In the genomic region with DNA sequence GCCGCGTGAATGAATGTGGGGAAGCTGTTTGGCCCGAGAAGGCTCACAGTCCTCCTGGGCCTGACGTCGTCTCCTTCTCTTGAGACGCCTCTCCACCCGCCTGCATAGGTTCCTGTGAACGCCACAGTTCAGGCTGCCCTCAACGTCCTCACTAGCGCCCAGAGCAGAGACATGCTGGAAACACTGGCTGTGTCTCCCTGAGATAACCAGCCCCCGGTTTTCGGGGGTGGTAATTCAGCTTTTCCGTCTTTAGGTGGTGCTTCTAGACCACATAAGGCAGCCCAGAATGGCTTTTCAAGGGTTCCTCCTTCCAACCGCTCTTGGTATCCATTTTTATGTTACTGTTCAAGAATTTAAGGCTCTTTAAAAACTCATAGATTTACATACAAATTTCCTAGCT, we compare ENCODE assay signal across 8 cellular contexts.
DNase-seq lines count a peak whose midpoint lies in the region; ATAC-seq, FAIRE-seq and TF ChIP-seq lines count a peak whose summit lies in the region.

No MANE protein-coding gene starts in this region.

- no peaks in the 10 kb centered on the region for H3K9me3 ChIP-seq in HUES48 (ENCODE audit: control insufficient read depth, insufficient read depth, low read length)
- H3K9me3 ChIP-seq in heart left ventricle: no peaks in the 10 kb centered on the region
- H3K9me3 ChIP-seq in suprapubic skin: no peaks in the 10 kb centered on the region

- no peak for TF ChIP-seq POLR2A in heart left ventricle (IDR thresholded peaks at IDR 0.05)
- no peak for TF ChIP-seq POLR2A in suprapubic skin (IDR thresholded peaks at IDR 0.05)

- no peak overlapping the region for H3K9ac ChIP-seq in HUES48 (ENCODE audit: low read depth, low read length)

- no peak for TF ChIP-seq EP300 in suprapubic skin (IDR thresholded peaks at IDR 0.05)

- TF ChIP-seq CTCF in heart left ventricle (IDR thresholded peaks at IDR 0.05) (peak; percentile 13 to 70 (median 58)), retinal pigment epithelial cell (conservative IDR thresholded peaks at IDR 0.05; ENCODE audit: low read depth, low read length) (peak; percentile 55), suprapubic skin (IDR thresholded peaks at IDR 0.05) (peak in 1 of 2 donors; percentile 12)

- H3K4me1 ChIP-seq in HUES48 (ENCODE audit: control insufficient read depth, insufficient read depth, low read length) (peaks cover 3% of the 10 kb centered on the region; the same call in 1 of the 2 replicates), heart left ventricle (peaks cover 0 to 6% (median 0%) of the 10 kb centered on the region in 12 donors), suprapubic skin (peaks cover 6% of the 10 kb centered on the region)

- H3K27ac ChIP-seq in HUES48 (ENCODE audit: low read depth, low read length) (no peak overlapping the region), heart left ventricle (no peak overlapping the region), suprapubic skin (no peak overlapping the region)

- ATAC-seq in heart left ventricle: peak; percentile 47 to 95 (median 86)

- H3K36me3 ChIP-seq in HUES48 (ENCODE audit: control insufficient read depth, insufficient read depth, low read length): no peaks in the 10 kb centered on the region
- no peaks in the 10 kb centered on the region for H3K36me3 ChIP-seq in heart left ventricle
- no peaks in the 10 kb centered on the region for H3K36me3 ChIP-seq in suprapubic skin

- FAIRE-seq in RCC 7860 (lab: Jason Lieb, UNC): no peak

- DNase-seq in AG08395 (ENCODE audit: low spot score): peak; percentile 70
- peak; percentile 50 for DNase-seq in SW480 (ENCODE audit: low spot score)
- DNase-seq in heart left ventricle: no peak
- no peak for DNase-seq in retinal pigment epithelial cell (ENCODE audit: low read depth)
- no peak for DNase-seq in suprapubic skin (ENCODE audit: low spot score in 2 of 2)
- no peak for DNase-seq in HPDE6-E6E7 (ENCODE audit: extremely low spot score)
- DNase-seq in RCC 7860 (ENCODE audit: low spot score): no peak

- no peaks in the 10 kb centered on the region for H3K27me3 ChIP-seq in HUES48 (ENCODE audit: control insufficient read depth, insufficient read depth, low read length)
- peaks cover 8 to 58% (median 22%) of the 10 kb centered on the region in 9 donors for H3K27me3 ChIP-seq in heart left ventricle
- peaks cover 43% of the 10 kb centered on the region for H3K27me3 ChIP-seq in suprapubic skin

- intact Hi-C loops in heart left ventricle (cut with DNase I): loop anchor here in 4 of 10 donors (5.0 to 10.0 kb wide), 3 partner anchors 440 to 1450 kb away; no protein-coding TSS in a partner anchor

- 4 to 8% (median 5%) methylated on average over 14 of the region's 14 CpGs for WGBS in heart left ventricle, 4 donors
- 7% methylated on average over 14 of the region's 14 CpGs for WGBS in suprapubic skin

- peak overlapping the region; percentile 72 for H3K4me3 ChIP-seq in HUES48 (ENCODE audit: low read depth, low read length)
- peak overlapping the region in 1 of 12 donors; percentile 18 for H3K4me3 ChIP-seq in heart left ventricle
- peak overlapping the region; percentile 30 for H3K4me3 ChIP-seq in retinal pigment epithelial cell (ENCODE audit: low read length)
- H3K4me3 ChIP-seq in suprapubic skin: no peak overlapping the region

Comparison
In these comparisons a context has a peak if more than half of its experiments do, and no peak if none do; other contexts are left out.
1. DNase-seq: peak in AG08395 (single experiment) and SW480 (single experiment); none in heart left ventricle (0 of 5), retinal pigment epithelial cell (single experiment), suprapubic skin (0 of 2), HPDE6-E6E7 (single experiment) and RCC 7860 (single experiment).